In genomic region chr9:95317893-95318211, GRCh38 we compare ENCODE assay signal across 8 cellular contexts. TPM values are rescaled to one million over a fixed set of nuclear protein-coding genes. Genes with fewer than 3 reads are reported as not detected.
A peak's percentile ranks its signal among the peaks of the same experiment; 100 is the strongest.
DNase-seq lines count a peak whose midpoint lies in the region; ATAC-seq and TF ChIP-seq lines count a peak whose summit lies in the region.

No MANE protein-coding gene starts in this region.

- H3K27ac Mint-ChIP-seq in HFFc6: peak overlapping the region; percentile 90
- H3K27ac Mint-ChIP-seq in activated T-helper 17 cell treated with anti-CD3 and anti-CD28 coated beads, Interleukin-2, amount 50 U/mL, for 72 hours: peak overlapping the region; percentile 85
- peak overlapping the region; percentile 98 for H3K27ac Mint-ChIP-seq in stimulated activated memory B cell treated with anti-CD40 and anti-IgM and Interleukin-4, amounts not matched to agents 10 μg/mL and 1 μg/mL and 100 μg/mL, for 72 hours

- H3K9me3 ChIP-seq in iPS-15b (ENCODE audit: control insufficient read depth, insufficient read depth, low read length): no peaks in the 10 kb centered on the region

- DNase-seq in HFFc6 (no peak), dedifferentiated amniotic fluid mesenchymal stem cell (ENCODE audit: extremely low spot score) (no peak), NCI-H446 (lab: John Stamatoyannopoulos, UW) (no peak), EL (no peak)

- peak overlapping the region; percentile 90 for H3K4me3 Mint-ChIP-seq in HFFc6
- H3K4me3 Mint-ChIP-seq in activated T-helper 17 cell treated with anti-CD3 and anti-CD28 coated beads, Interleukin-2, amount 50 U/mL, for 72 hours: peak overlapping the region; percentile 87
- H3K4me3 Mint-ChIP-seq in stimulated activated memory B cell treated with anti-CD40 and anti-IgM and Interleukin-4, amounts not matched to agents 10 μg/mL and 1 μg/mL and 100 μg/mL, for 72 hours: peak overlapping the region; percentile 97

- H3K27me3 Mint-ChIP-seq in HFFc6 (ENCODE audit: insufficient read depth): peaks cover 4% of the 10 kb centered on the region
- H3K27me3 Mint-ChIP-seq in activated T-helper 17 cell treated with anti-CD3 and anti-CD28 coated beads, Interleukin-2, amount 50 U/mL, for 72 hours: peaks cover under 1% of the 10 kb centered on the region
- peaks cover 2% of the 10 kb centered on the region for H3K27me3 Mint-ChIP-seq in stimulated activated memory B cell treated with anti-CD40 and anti-IgM and Interleukin-4, amounts not matched to agents 10 μg/mL and 1 μg/mL and 100 μg/mL, for 72 hours

- H3K36me3 ChIP-seq in iPS-15b (ENCODE audit: control insufficient read depth, insufficient read depth, low read length): no peaks in the 10 kb centered on the region

- no peak for TF ChIP-seq CTCF in HFFc6 (IDR thresholded peaks at IDR 0.05)

- H3K9me3 Mint-ChIP-seq in HFFc6: no peaks in the 10 kb centered on the region
- no peaks in the 10 kb centered on the region for H3K9me3 Mint-ChIP-seq in activated T-helper 17 cell treated with anti-CD3 and anti-CD28 coated beads, Interleukin-2, amount 50 U/mL, for 72 hours
- H3K9me3 Mint-ChIP-seq in stimulated activated memory B cell treated with anti-CD40 and anti-IgM and Interleukin-4, amounts not matched to agents 10 μg/mL and 1 μg/mL and 100 μg/mL, for 72 hours: no peaks in the 10 kb centered on the region

- H3K36me3 Mint-ChIP-seq in HFFc6 (ENCODE audit: low read depth): no peaks in the 10 kb centered on the region
- H3K36me3 Mint-ChIP-seq in activated T-helper 17 cell treated with anti-CD3 and anti-CD28 coated beads, Interleukin-2, amount 50 U/mL, for 72 hours (ENCODE audit: low read depth): no peaks in the 10 kb centered on the region
- no peaks in the 10 kb centered on the region for H3K36me3 Mint-ChIP-seq in stimulated activated memory B cell treated with anti-CD40 and anti-IgM and Interleukin-4, amounts not matched to agents 10 μg/mL and 1 μg/mL and 100 μg/mL, for 72 hours

- H3K27me3 ChIP-seq in iPS-15b (ENCODE audit: control insufficient read depth, insufficient read depth, low read length): no peaks in the 10 kb centered on the region

- peaks cover 5% of the 10 kb centered on the region for H3K4me1 ChIP-seq in iPS-15b (ENCODE audit: control insufficient read depth, insufficient read depth, low read length)

- peak overlapping the region; percentile 76 for H3K4me3 ChIP-seq in iPS-15b (ENCODE audit: low read depth, low read length)

- ATAC-seq in activated T-helper 17 cell treated with anti-CD3 and anti-CD28 coated beads, Interleukin-2, amount 50 U/mL, for 72 hours (replicated peaks): no peak
- no peak for ATAC-seq in stimulated activated memory B cell treated with anti-CD40 and anti-IgM and Interleukin-4, amounts not matched to agents 10 μg/mL and 1 μg/mL and 100 μg/mL, for 72 hours
- no peak for ATAC-seq in GM18907 (IDR thresholded peaks at IDR 0.05; ENCODE audit: unreplicated experiment)

- H3K9ac ChIP-seq in iPS-15b (ENCODE audit: low read depth, low read length): peak overlapping the region; percentile 96

- peaks cover 31% of the 10 kb centered on the region for H3K4me1 Mint-ChIP-seq in HFFc6 (ENCODE audit: low read depth)
- no peaks in the 10 kb centered on the region for H3K4me1 Mint-ChIP-seq in activated T-helper 17 cell treated with anti-CD3 and anti-CD28 coated beads, Interleukin-2, amount 50 U/mL, for 72 hours
- H3K4me1 Mint-ChIP-seq in stimulated activated memory B cell treated with anti-CD40 and anti-IgM and Interleukin-4, amounts not matched to agents 10 μg/mL and 1 μg/mL and 100 μg/mL, for 72 hours: peaks cover 20% of the 10 kb centered on the region

RNA-seq across cellular contexts. Expression of gene FANCC, which starts 0.3 kb away (rescaled TPM):
- 1 to 10 TPM; 4.7 to 7.1 (median 5.7) TPM for total RNA-seq in HFFc6 (2021; fragmentation: NEBNext Ultra II Directional; extraction: Animal tissue kit (Norgen Biotek cat#: 25700))
- total RNA-seq in activated T-helper 17 cell treated with anti-CD3 and anti-CD28 coated beads, Interleukin-2, amount 50 U/mL, for 72 hours: 10 to 100 TPM in 1 of 2 donors, 1 to 10 TPM in 1; 8.8 to 13.8 TPM
